In the genomic region with DNA sequence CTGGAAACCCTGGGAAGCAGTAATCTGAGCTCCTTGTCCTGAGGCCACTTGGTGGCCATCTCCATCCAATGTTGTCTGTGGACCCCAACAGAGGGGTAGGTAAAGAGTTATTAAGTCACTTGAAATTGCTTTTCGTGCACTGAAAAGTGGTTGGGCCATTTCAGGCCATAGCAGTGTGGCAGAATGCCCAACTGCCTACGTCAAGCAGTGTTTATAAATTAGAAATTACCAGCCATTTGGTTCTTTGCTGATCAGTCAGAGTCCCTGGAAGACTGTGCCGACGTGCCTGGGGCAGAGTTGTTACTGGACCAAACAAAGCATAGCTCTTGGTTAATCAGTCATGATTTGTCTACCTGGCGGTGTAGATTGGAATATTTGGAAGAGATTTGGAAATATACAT, we compare ENCODE assay signal across 32 cellular contexts.
DNase-seq lines count a peak whose midpoint lies in the region; FAIRE-seq and TF ChIP-seq lines count a peak whose summit lies in the region.
"Had no signal": no experiment of that assay in that cellular context is flagged by ENCODE, and none has a peak within 500 bp of the region (broad histone marks: within the 10 kb centered on the region; RNA-seq: fewer than 3 reads in every experiment).

No MANE protein-coding gene starts in this region.

- H3K4me1 Mint-ChIP-seq in neural crest cell = peaks cover 66% of the 10 kb centered on the region

- no peak for FAIRE-seq in bronchial epithelial cell (lab: Jason Lieb, UNC)
- FAIRE-seq: endothelial cell of umbilical vein, GM12891 had no signal

- H3K27me3 Mint-ChIP-seq in neural crest cell (ENCODE audit: low read depth) = no peaks in the 10 kb centered on the region
- H3K27me3 Mint-ChIP-seq: activated CD4-positive, alpha-beta memory T cell treated with anti-CD3 and anti-CD28 coated beads, Interleukin-2, amount 10 ng/mL, durations not matched to agents 7 days and 5 days had no signal

- TF ChIP-seq CTCF in bronchial epithelial cell (IDR thresholded peaks at IDR 0.05; ENCODE audit: insufficient read depth, low read length, severe bottlenecking) (no peak), neural crest cell (conservative IDR thresholded peaks at IDR 0.05) (no peak)

- DNase-seq in ELF-1 (ENCODE audit: low read depth, low spot score) (peak; percentile 31), NCI-H2081 treated with DMSO at 0.1 percent for 48 hours (lab: John Stamatoyannopoulos, UW) (peak; percentile 26), bronchial epithelial cell (ENCODE audit: low read depth) (peak; percentile 81), neural crest cell (ENCODE audit: low read depth, low spot score) (no peak), NCI-H2107 (lab: John Stamatoyannopoulos, UW) (no peak), dedifferentiated amniotic fluid mesenchymal stem cell (ENCODE audit: extremely low spot score) (no peak), HT-29 (ENCODE audit: low spot score) (no peak)
- DNase-seq in stimulated activated CD4-positive, alpha-beta T cell treated with anti-CD3 and anti-CD28 coated beads, Interleukin-1b, Interleukin-23, amount 100 ng/mL, for 48 hours = no peak
- DNase-seq: activated CD4-positive, alpha-beta memory T cell treated with anti-CD3 and anti-CD28 coated beads, Interleukin-2, amount 10 ng/mL, durations not matched to agents 7 days and 5 days; activated CD4-positive, CD25-positive, alpha-beta regulatory T cell treated with anti-CD3 and anti-CD28 coated beads, Interleukin-2, amount 50 U/mL, for 72 hours; activated CD8-positive, alpha-beta memory T cell treated with anti-CD3 and anti-CD28 coated beads, Interleukin-2, amount 50 U/mL, for 4 hours; activated naive CD4-positive, alpha-beta T cell; activated naive CD8-positive, alpha-beta T cell treated with anti-CD3 and anti-CD28 coated beads, Interleukin-2, amount 50 U/mL, for 24 hours; CD8-positive, alpha-beta T cell; cerebellar nuclear complex; DMS 273 treated with DMSO at 0.1 percent for 48 hours; H9; hypothalamus; KBM-7; mesendoderm; MM.1S; NCI-H1417 treated with DMSO at 0.1 percent for 48 hours; NCI-H524; posterior cingulate gyrus; SIG-M5; stimulated activated CD4-positive, alpha-beta T cell treated with anti-CD3 and anti-CD28 coated beads, Interleukin-12 subunit alpha, Interleukin-12 subunit beta, amount 100 ng/mL, for 4 hours; stimulated activated CD4-positive, alpha-beta T cell treated with anti-CD3 and anti-CD28 coated beads, Interleukin-4, amount 100 ng/mL, for 1 hour; stomach had no signal

- no peak overlapping the region for H3K4me3 ChIP-seq in bronchial epithelial cell (ENCODE audit: low read depth, low read length)
- H3K4me3 ChIP-seq: right lobe of liver, stomach, vagina had no signal

- no peaks in the 10 kb centered on the region for H3K36me3 ChIP-seq in bronchial epithelial cell (ENCODE audit: control insufficient read depth, insufficient read depth, low read length)
- H3K36me3 ChIP-seq: stomach, vagina had no signal

- no peak overlapping the region for H3K27ac Mint-ChIP-seq in neural crest cell (ENCODE audit: unreplicated experiment)
- H3K27ac Mint-ChIP-seq: activated CD4-positive, alpha-beta memory T cell treated with anti-CD3 and anti-CD28 coated beads, Interleukin-2, amount 10 ng/mL, durations not matched to agents 7 days and 5 days; activated naive CD8-positive, alpha-beta T cell treated with anti-CD3 and anti-CD28 coated beads, Interleukin-2, amount 50 U/mL, for 24 hours; CD8-positive, alpha-beta T cell had no signal

- H3K9me3 Mint-ChIP-seq in neural crest cell = no peaks in the 10 kb centered on the region
- H3K9me3 Mint-ChIP-seq: activated CD4-positive, alpha-beta memory T cell treated with anti-CD3 and anti-CD28 coated beads, Interleukin-2, amount 10 ng/mL, durations not matched to agents 7 days and 5 days; activated naive CD8-positive, alpha-beta T cell treated with anti-CD3 and anti-CD28 coated beads, Interleukin-2, amount 50 U/mL, for 24 hours; CD8-positive, alpha-beta T cell; H9 had no signal

- no peaks in the 10 kb centered on the region for H3K27me3 ChIP-seq in bronchial epithelial cell (ENCODE audit: control insufficient read depth, insufficient read depth, low read length)
- H3K27me3 ChIP-seq: right lobe of liver, stomach, vagina had no signal

- no peaks in the 10 kb centered on the region for H3K36me3 Mint-ChIP-seq in neural crest cell (ENCODE audit: low read depth)
- H3K36me3 Mint-ChIP-seq: CD8-positive, alpha-beta T cell had no signal

- H3K4me3 Mint-ChIP-seq in neural crest cell = peak overlapping the region; percentile 8
- H3K4me3 Mint-ChIP-seq: activated CD4-positive, alpha-beta memory T cell treated with anti-CD3 and anti-CD28 coated beads, Interleukin-2, amount 10 ng/mL, durations not matched to agents 7 days and 5 days; activated naive CD8-positive, alpha-beta T cell treated with anti-CD3 and anti-CD28 coated beads, Interleukin-2, amount 50 U/mL, for 24 hours; CD8-positive, alpha-beta T cell; H9 had no signal

Comparison
In these comparisons a context has a peak if more than half of its experiments do, and no peak if none do; other contexts are left out.
1. DNase-seq: peak in ELF-1 (single experiment), NCI-H2081 treated with DMSO at 0.1 percent for 48 hours (single experiment) and bronchial epithelial cell (single experiment); none in neural crest cell (single experiment), NCI-H2107 (single experiment), dedifferentiated amniotic fluid mesenchymal stem cell (single experiment), HT-29 (single experiment) and stimulated activated CD4-positive, alpha-beta T cell treated with anti-CD3 and anti-CD28 coated beads, Interleukin-1b, Interleukin-23, amount 100 ng/mL, for 48 hours (single experiment).